ENCODE assay signal across 8 cellular contexts in the genomic region with DNA sequence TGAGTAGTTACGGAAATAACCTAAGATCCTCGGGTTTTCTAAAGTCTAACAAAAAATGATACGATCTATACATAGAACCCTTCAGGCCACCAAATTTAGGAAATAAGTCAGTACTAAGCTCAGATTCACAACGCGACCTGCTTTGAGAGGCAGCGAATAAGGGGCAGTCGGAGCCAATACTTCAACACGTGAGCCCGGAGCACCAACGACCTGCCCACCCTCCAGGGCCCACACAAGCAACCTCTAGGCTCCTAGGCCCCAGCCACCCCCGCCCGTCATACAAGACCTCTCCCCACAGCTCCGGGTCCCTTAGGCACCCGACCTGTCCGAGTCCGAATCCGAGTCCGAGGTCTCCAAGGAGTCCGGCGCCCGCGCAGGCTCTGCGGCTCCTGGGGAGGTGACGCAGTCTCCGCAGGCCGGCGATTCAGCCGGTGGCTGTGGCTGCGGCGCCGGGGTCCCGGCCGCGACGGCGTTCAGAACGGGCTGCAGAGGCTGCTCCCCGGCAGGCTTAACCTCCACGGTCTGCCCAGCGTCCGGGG. TPM values are rescaled to one million over a fixed set of nuclear protein-coding genes. Genes with fewer than 3 reads are reported as not detected.
DNase-seq lines count a peak whose midpoint lies in the region; FAIRE-seq and TF ChIP-seq lines count a peak whose summit lies in the region.

No MANE protein-coding gene starts in this region.

- H3K9me3 ChIP-seq in colonic mucosa: no peaks in the 10 kb centered on the region
- H3K9me3 ChIP-seq in liver (ENCODE audit: control insufficient read depth in 4 of 4, low read length in 3 of 4): no peaks in the 10 kb centered on the region

- peak; percentile 31; the same call in 1 of the 2 replicates for TF ChIP-seq POLR2A in H54 (IDR thresholded peaks at IDR 0.05; ENCODE audit: low read depth, low read length)

- H3K27me3 ChIP-seq in colonic mucosa (no peaks in the 10 kb centered on the region), liver (ENCODE audit: control insufficient read depth in 4 of 4, insufficient read depth in 4 of 4, low read length in 3 of 4) (no peaks in the 10 kb centered on the region)

- peak; percentile 21 for DNase-seq in H54 (ENCODE audit: insufficient read length, low spot score)
- no peak for DNase-seq in LNCaP clone FGC (ENCODE audit: low read depth)
- peak; percentile 14 to 29 for DNase-seq in activated CD4-positive, alpha-beta T cell treated with anti-CD3 and anti-CD28 coated beads for 24 hours (ENCODE audit: low read depth in 2 of 2)
- DNase-seq in colonic mucosa: peak; percentile 54
- peak; percentile 52 to 57 for DNase-seq in stimulated activated CD4-positive, alpha-beta T cell treated with anti-CD3 and anti-CD28 coated beads, Interleukin-4, amount 100 ng/mL, for 4 hours
- DNase-seq in GF-D8 (lab: John Stamatoyannopoulos, UW): no peak

- peak overlapping the region; percentile 82 to 89 for H3K9ac ChIP-seq in colonic mucosa (ENCODE audit: low read depth in 2 of 2, low read length in 2 of 2)
- H3K9ac ChIP-seq in liver (ENCODE audit: low read depth in 1 of 2, low read length in 2 of 2): peak overlapping the region; percentile 88 to 89

- no peaks in the 10 kb centered on the region for H3K36me3 ChIP-seq in colonic mucosa
- peaks cover 0 to 17% (median 7%) of the 10 kb centered on the region in 4 donors for H3K36me3 ChIP-seq in liver (ENCODE audit: control insufficient read depth in 4 of 4, insufficient read depth in 3 of 4, low read depth in 1 of 4, low read length in 3 of 4)

- under 1% methylated on average over 41 of the region's 41 CpGs for WGBS in liver

- FAIRE-seq in H54 (lab: Jason Lieb, UNC): no peak

- H3K4me3 ChIP-seq in GM12875 (ENCODE audit: low read depth, low read length) (peak overlapping the region; percentile 89), LNCaP clone FGC (ENCODE audit: low read depth, low read length) (peak overlapping the region; percentile 87), colonic mucosa (peak overlapping the region; percentile 86), liver (ENCODE audit: low read depth in 1 of 3, low read length in 3 of 3) (peak overlapping the region; percentile 88 to 96 (median 92))

- TF ChIP-seq CTCF in GM12875 (IDR thresholded peaks at IDR 0.05; ENCODE audit: borderline replicate concordance, insufficient read depth, low read depth, low read length): no peak
- no peak for TF ChIP-seq CTCF in LNCaP clone FGC (IDR thresholded peaks at IDR 0.05; ENCODE audit: control insufficient read depth, extremely low read depth, insufficient read depth)
- no peak for TF ChIP-seq CTCF in colonic mucosa (IDR thresholded peaks at IDR 0.05)
- TF ChIP-seq CTCF in liver (IDR thresholded peaks at IDR 0.05; ENCODE audit: low read depth, low read length, missing input control): no peak

- peak overlapping the region; percentile 77 for H3K27ac ChIP-seq in colonic mucosa
- H3K27ac ChIP-seq in liver (ENCODE audit: low read depth in 1 of 2, low read length in 2 of 2): peak overlapping the region; percentile 90

- H3K4me1 ChIP-seq in colonic mucosa (no peaks in the 10 kb centered on the region), liver (ENCODE audit: control insufficient read depth in 4 of 4, insufficient read depth in 4 of 4, low read length in 3 of 4) (peaks cover 0 to 16% (median 13%) of the 10 kb centered on the region in 4 donors)

- no peak for TF ChIP-seq RAD21 in liver (IDR thresholded peaks at IDR 0.05)

- intact Hi-C loops in colonic mucosa (cut with DNase I): no loop called here

TF ChIP-seq in liver, 16 proteins besides CTCF, POLR2A, EP300 and RAD21:
- TF ChIP-seq NR2F2 (IDR thresholded peaks at IDR 0.05) (no peak), HNF4A (conservative IDR thresholded peaks at IDR 0.05) (no peak)

RNA-seq across cellular contexts. Expression of gene NAF1, which starts 0.6 kb away (rescaled TPM):
- 10 to 100 TPM; 14.9 to 17.7 TPM for total RNA-seq in colonic mucosa
- total RNA-seq in liver: 1 to 10 TPM; 7.8 to 8.1 TPM
- 1 to 10 TPM; 2.0 to 3.5 TPM for polyA plus RNA-seq in liver

Comparison
In these comparisons a context has a peak if more than half of its experiments do, and no peak if none do; other contexts are left out.
1. DNase-seq: peak in H54 (single experiment), activated CD4-positive, alpha-beta T cell treated with anti-CD3 and anti-CD28 coated beads for 24 hours (2 of 2), colonic mucosa (single experiment) and stimulated activated CD4-positive, alpha-beta T cell treated with anti-CD3 and anti-CD28 coated beads, Interleukin-4, amount 100 ng/mL, for 4 hours (2 of 2); none in LNCaP clone FGC (single experiment) and GF-D8 (single experiment).
2. Peak in every context shown above with its lines, with median percentiles within 50 percentile points of each other: H3K4me3 ChIP-seq.